12 cellular contexts compared by ENCODE assay signal in the genomic region with DNA sequence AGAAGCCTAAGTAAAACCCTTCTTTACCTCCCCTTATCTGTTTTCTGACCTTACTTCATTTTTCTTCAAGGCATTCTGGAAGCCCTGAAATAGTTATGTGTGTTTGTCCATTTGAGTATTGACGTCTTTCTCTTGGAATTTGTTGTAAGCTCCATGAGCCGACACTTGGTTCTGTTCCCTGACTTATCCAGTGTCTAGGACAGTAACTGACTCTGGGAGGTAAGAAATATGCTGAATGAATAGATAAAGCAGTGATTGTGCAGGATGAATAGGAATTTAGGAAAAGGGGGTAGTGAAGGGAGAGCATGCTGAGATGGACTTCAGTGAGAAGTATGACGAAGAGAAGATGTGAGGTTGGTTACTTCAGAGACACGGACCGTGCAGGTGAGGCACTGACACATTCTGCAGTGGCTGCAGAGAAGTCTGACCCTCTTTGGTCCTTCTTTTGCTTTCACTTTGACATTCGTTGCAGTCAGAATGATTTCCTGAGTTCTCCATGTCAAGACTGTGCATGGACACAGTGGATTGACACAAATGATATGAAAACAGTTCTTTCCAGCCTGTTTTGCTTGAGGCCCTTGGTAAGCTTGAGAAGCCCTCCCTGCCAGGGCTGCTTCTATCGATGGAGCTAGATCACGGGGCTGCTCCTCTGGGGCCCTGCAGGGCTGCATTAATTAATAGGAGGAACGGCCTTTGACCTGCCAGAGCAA.
DNase-seq lines count a peak whose midpoint lies in the region; ATAC-seq and TF ChIP-seq lines count a peak whose summit lies in the region.
"Had no signal": no experiment of that assay in that cellular context is flagged by ENCODE, and none has a peak within 500 bp of the region (broad histone marks: within the 10 kb centered on the region; RNA-seq: fewer than 3 reads in every experiment).

No MANE protein-coding gene starts in this region.

- ATAC-seq in GM19452 (IDR thresholded peaks at IDR 0.05; ENCODE audit: unreplicated experiment) (peak; percentile 58), HG03354 (IDR thresholded peaks at IDR 0.05; ENCODE audit: poor library complexity, severe bottlenecking, unreplicated experiment) (peak; percentile 48)

- TF ChIP-seq CTCF in GM10248 (IDR thresholded peaks at IDR 0.05; ENCODE audit: control extremely low read depth, extremely low read depth, low read depth, missing control alignments) (no peak), fibroblast of the aortic adventitia (IDR thresholded peaks at IDR 0.05; ENCODE audit: insufficient read depth, low read length) (no peak)

- POLR2A ChIA-PET in GM10248 (lab: Yijun Ruan, JAX) = no interaction called here

- H3K4me3 ChIP-seq in fibroblast of the aortic adventitia (ENCODE audit: low read depth, low read length) = no peak overlapping the region
- H3K4me3 ChIP-seq: prostate gland had no signal

- DNase-seq in GM10248 (ENCODE audit: extremely low spot score) (peak; percentile 24), fibroblast of the aortic adventitia (ENCODE audit: low read depth) (peak; percentile 2), 8988T (no peak), NOMO-1 treated with dmso at 0.1 percent for 144 hours (lab: John Stamatoyannopoulos, UW; ENCODE audit: unreplicated experiment) (no peak), NCI-H1417 treated with DMSO at 0.1 percent for 48 hours (lab: John Stamatoyannopoulos, UW) (no peak)
- no peak for DNase-seq in effector CD8-positive, alpha-beta T cell (lab: John Stamatoyannopoulos, UW)
- DNase-seq: CD4-positive, CD25-positive, alpha-beta regulatory T cell; NCI-H226; T1000 had no signal

- CTCF ChIA-PET in GM10248 (lab: Yijun Ruan, JAX) = interaction anchor here (0.6 to 2.0 kb wide), 2 partner anchors 16 to 18 kb away, joined by 3 to 6 read pairs; no protein-coding TSS in a partner anchor

Comparison
In these comparisons a context has a peak if more than half of its experiments do, and no peak if none do; other contexts are left out.
1. DNase-seq: peak in GM10248 (single experiment) and fibroblast of the aortic adventitia (single experiment); none in 8988T (single experiment), effector CD8-positive, alpha-beta T cell (single experiment), NOMO-1 treated with dmso at 0.1 percent for 144 hours (single experiment) and NCI-H1417 treated with DMSO at 0.1 percent for 48 hours (single experiment).